ENCODE assay signal across 8 cellular contexts in the genomic region with DNA sequence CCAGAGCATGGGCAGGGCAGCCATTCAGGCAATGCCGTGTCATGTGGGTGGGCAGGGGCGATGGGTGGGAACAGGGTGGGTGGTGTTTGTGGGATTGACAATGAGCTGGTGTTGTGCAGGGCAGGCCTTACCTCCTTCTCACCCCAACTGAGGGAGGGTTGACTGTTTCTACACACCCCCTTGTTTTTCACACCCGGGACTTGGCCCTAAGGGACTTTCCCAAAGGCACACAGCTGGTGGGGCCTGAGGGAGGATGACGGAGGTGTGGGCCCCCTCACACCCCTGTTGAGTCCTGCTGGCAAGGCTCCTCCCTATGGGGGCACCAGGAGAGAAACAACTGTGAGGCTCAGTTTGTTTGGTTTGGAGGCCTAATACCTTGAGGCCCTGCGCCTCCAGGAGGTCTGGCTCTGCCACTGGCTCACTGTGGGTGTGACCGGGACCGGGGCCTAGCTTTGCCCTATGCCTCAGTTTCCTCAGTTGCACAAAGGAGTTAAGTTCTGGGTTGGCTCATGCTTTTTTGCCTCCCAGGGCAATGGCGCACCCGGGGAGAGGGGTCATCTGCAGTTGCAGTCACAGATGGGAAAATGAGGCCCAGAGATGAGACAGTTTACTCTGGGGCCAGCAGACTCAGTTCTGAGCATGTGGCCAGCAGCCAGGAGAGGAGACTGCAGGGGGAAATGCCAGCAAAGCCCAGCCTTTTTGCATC. TPM values are rescaled to one million over a fixed set of nuclear protein-coding genes. Genes with fewer than 3 reads are reported as not detected.
DNase-seq lines count a peak whose midpoint lies in the region; ATAC-seq and FAIRE-seq lines count a peak whose summit lies in the region.

No MANE protein-coding gene starts in this region.

- no peak for FAIRE-seq in small intestine (lab: Jason Lieb, UNC)

- H3K27ac ChIP-seq in small intestine (ENCODE audit: low read depth in 1 of 2, low read length in 1 of 2) = peak overlapping the region in 1 of 2 donors; percentile 37

- H3K9me3 ChIP-seq in small intestine (ENCODE audit: control insufficient read depth, low read depth) = no peaks in the 10 kb centered on the region

- 76 to 87% (median 77%) methylated on average over 9 of the region's 9 CpGs for WGBS in small intestine, 3 donors

- no peak overlapping the region for H3K4me3 ChIP-seq in small intestine (ENCODE audit: low read depth in 1 of 2, low read length in 2 of 2)

- no peaks in the 10 kb centered on the region for H3K27me3 ChIP-seq in small intestine (ENCODE audit: control insufficient read depth in 2 of 2, insufficient read depth in 2 of 2, low read length in 2 of 2)

- no peaks in the 10 kb centered on the region for H3K36me3 ChIP-seq in small intestine (ENCODE audit: control insufficient read depth in 2 of 2, insufficient read depth in 2 of 2, low read length in 2 of 2)

- H3K4me1 ChIP-seq in small intestine (ENCODE audit: control insufficient read depth in 2 of 2, insufficient read depth in 1 of 2, low read depth in 1 of 2, low read length in 1 of 2) = peaks cover 0 to 19% of the 10 kb centered on the region in 2 donors

- DNase-seq in activated T-cell treated with anti-CD3 and anti-CD28 coated beads, Interleukin-2, amount 50 U/mL, for 48 hours = peak; percentile 55 to 63
- peak; percentile 35 for DNase-seq in stimulated activated CD4-positive, alpha-beta T cell treated with anti-CD3 and anti-CD28 coated beads, Interleukin-4, amount 100 ng/mL, for 1 hour
- DNase-seq in HUDEP-2 (lab: John Stamatoyannopoulos, UW; ENCODE audit: unreplicated experiment in 76 of 76) (no peak), small intestine (no peak), DMS153 (lab: John Stamatoyannopoulos, UW) (no peak)

- ATAC-seq in GM18868 (IDR thresholded peaks at IDR 0.05; ENCODE audit: unreplicated experiment) (peak; percentile 65), HG02943 (IDR thresholded peaks at IDR 0.05; ENCODE audit: low read depth, unreplicated experiment) (peak; percentile 52), GM18519 (IDR thresholded peaks at IDR 0.05; ENCODE audit: low FRiP score, unreplicated experiment) (no peak)

RNA-seq across cellular contexts. Expression of gene DNAH1, which starts 5.1 kb away (rescaled TPM):
- polyA plus RNA-seq in small intestine = 1 to 10 TPM; 4.3 to 7.8 (median 7.2) TPM

RNA-seq across cellular contexts. Expression of gene GLYCTK, which starts 23.4 kb away (rescaled TPM):
- polyA plus RNA-seq in small intestine = 100 to 1,000 TPM in 2 of 3 donors, 10 to 100 TPM in 1; 97.5 to 167 (median 159) TPM

RNA-seq across cellular contexts. Expression of gene WDR82, which starts 32.6 kb away (rescaled TPM):
- polyA plus RNA-seq in small intestine = 10 to 100 TPM; 25.9 to 43.8 (median 28.4) TPM

Comparison
In these comparisons a context has a peak if more than half of its experiments do, and no peak if none do; other contexts are left out.
1. DNase-seq: peak in activated T-cell treated with anti-CD3 and anti-CD28 coated beads, Interleukin-2, amount 50 U/mL, for 48 hours (2 of 2) and stimulated activated CD4-positive, alpha-beta T cell treated with anti-CD3 and anti-CD28 coated beads, Interleukin-4, amount 100 ng/mL, for 1 hour (single experiment); none in HUDEP-2 (0 of 76), small intestine (single experiment) and DMS153 (single experiment).